Comparison of ENCODE assay signal across 8 cellular contexts in genomic region chr5:150358261-150359095, GRCh38. TPM values are rescaled to one million over a fixed set of nuclear protein-coding genes. Genes with fewer than 3 reads are reported as not detected.
DNase-seq lines count a peak whose midpoint lies in the region; ATAC-seq and TF ChIP-seq lines count a peak whose summit lies in the region.

No MANE protein-coding gene starts in this region.

- TF ChIP-seq CTCF in WTC11 (IDR thresholded peaks at IDR 0.05) = no peak

- H3K36me3 Mint-ChIP-seq in activated CD4-positive, alpha-beta T cell treated with anti-CD3 and anti-CD28 coated beads, Interleukin-2, amount 10 ng/mL, durations not matched to agents 7 days and 5 days (ENCODE audit: low read depth) = peaks cover 29% of the 10 kb centered on the region
- peaks cover 36% of the 10 kb centered on the region for H3K36me3 Mint-ChIP-seq in WTC11

- CTCF ChIA-PET in activated CD4-positive, alpha-beta T cell treated with anti-CD3 and anti-CD28 coated beads, Interleukin-2, amount 10 ng/mL, durations not matched to agents 7 days and 5 days (lab: Charles Lee) = interaction anchor here (1.0 to 1.5 kb wide), 6 partner anchors 25 to 424 kb away, joined by 3 to 5 read pairs (median 4); partner anchors contain the start of gene RPS14
- CTCF ChIA-PET in WTC11 (lab: Charles Lee) = interaction anchor here (1.0 to 2.3 kb wide), 5 partner anchors 56 to 506 kb away, joined by 3 to 11 read pairs (median 4); partner anchors contain the start of gene ARSI

- H3K4me1 Mint-ChIP-seq in activated CD4-positive, alpha-beta T cell treated with anti-CD3 and anti-CD28 coated beads, Interleukin-2, amount 10 ng/mL, durations not matched to agents 7 days and 5 days = peaks cover 42% of the 10 kb centered on the region
- peaks cover 17% of the 10 kb centered on the region for H3K4me1 Mint-ChIP-seq in WTC11

- no peaks in the 10 kb centered on the region for H3K9me3 Mint-ChIP-seq in activated CD4-positive, alpha-beta T cell treated with anti-CD3 and anti-CD28 coated beads, Interleukin-2, amount 10 ng/mL, durations not matched to agents 7 days and 5 days
- no peaks in the 10 kb centered on the region for H3K9me3 Mint-ChIP-seq in WTC11

- H3K27me3 Mint-ChIP-seq in activated CD4-positive, alpha-beta T cell treated with anti-CD3 and anti-CD28 coated beads, Interleukin-2, amount 10 ng/mL, durations not matched to agents 7 days and 5 days = peaks cover 2% of the 10 kb centered on the region
- H3K27me3 Mint-ChIP-seq in WTC11 (ENCODE audit: low read depth) = peaks cover 4% of the 10 kb centered on the region; the same call in 1 of the 2 replicates

- DNase-seq in activated CD4-positive, alpha-beta T cell treated with anti-CD3 and anti-CD28 coated beads, Interleukin-2, amount 10 ng/mL, durations not matched to agents 7 days and 5 days = no peak
- no peak for DNase-seq in activated CD4-positive, alpha-beta T cell treated with anti-CD3 and anti-CD28 coated beads, Interleukin-2, amount 50 U/mL, for 1 hour
- DNase-seq in WTC11 (ENCODE audit: low spot score) (no peak), NCI-H226 (no peak), DMS114 treated with DMSO at 0.1 percent for 48 hours (lab: John Stamatoyannopoulos, UW; ENCODE audit: unreplicated experiment) (no peak), GM03348 (ENCODE audit: low spot score) (no peak)

- no peak for ATAC-seq in WTC11

- H3K9ac ChIP-seq in iPS-18a (ENCODE audit: low read length) = peak overlapping the region; percentile 95
- peak overlapping the region; percentile 63 to 75 for H3K9ac ChIP-seq in stomach smooth muscle (ENCODE audit: low read length in 2 of 2)

- POLR2A ChIA-PET in activated CD4-positive, alpha-beta T cell treated with anti-CD3 and anti-CD28 coated beads, Interleukin-2, amount 10 ng/mL, durations not matched to agents 7 days and 5 days (lab: Charles Lee) = interaction anchor here (0.8 kb wide), 1 partner anchor 54 kb away, joined by 3 read pairs; the partner anchor contains the start of gene CD74
- POLR2A ChIA-PET in WTC11 (lab: Charles Lee) = interaction anchor here (0.5 to 1.6 kb wide), 5 partner anchors 9 to 105 kb away, joined by 3 to 4 read pairs (median 3); no protein-coding TSS in a partner anchor

- peak overlapping the region; percentile 92 for H3K4me3 ChIP-seq in iPS-18a (ENCODE audit: low read length)
- peak overlapping the region; percentile 54 to 85 for H3K4me3 ChIP-seq in stomach smooth muscle (ENCODE audit: low read length in 2 of 2)

- H3K27ac Mint-ChIP-seq in activated CD4-positive, alpha-beta T cell treated with anti-CD3 and anti-CD28 coated beads, Interleukin-2, amount 10 ng/mL, durations not matched to agents 7 days and 5 days = peak overlapping the region; percentile 92
- H3K27ac Mint-ChIP-seq in WTC11 = peak overlapping the region; percentile 83

- peak overlapping the region; percentile 87 for H3K4me3 Mint-ChIP-seq in activated CD4-positive, alpha-beta T cell treated with anti-CD3 and anti-CD28 coated beads, Interleukin-2, amount 10 ng/mL, durations not matched to agents 7 days and 5 days
- H3K4me3 Mint-ChIP-seq in WTC11 = peak overlapping the region; percentile 91

- H3K36me3 ChIP-seq in iPS-18a (ENCODE audit: control insufficient read depth, low read depth, low read length) (peaks cover 36% of the 10 kb centered on the region), stomach smooth muscle (ENCODE audit: control insufficient read depth in 2 of 2, insufficient read depth in 2 of 2, low read length in 2 of 2) (peaks cover 10 to 30% of the 10 kb centered on the region in 2 donors)

- H3K27ac ChIP-seq in iPS-18a (ENCODE audit: low read length) (peak overlapping the region; percentile 40), stomach smooth muscle (ENCODE audit: low read length) (no peak overlapping the region)

- H3K4me1 ChIP-seq in iPS-18a (ENCODE audit: control insufficient read depth, low read depth, low read length) (peaks cover 4% of the 10 kb centered on the region), stomach smooth muscle (ENCODE audit: control insufficient read depth, insufficient read depth, low read length) (peaks cover 19% of the 10 kb centered on the region)

- H3K27me3 ChIP-seq in iPS-18a (ENCODE audit: control insufficient read depth, insufficient read depth, low read length) (no peaks in the 10 kb centered on the region), stomach smooth muscle (ENCODE audit: control insufficient read depth in 1 of 2, insufficient read depth in 2 of 2, low read length in 2 of 2) (no peaks in the 10 kb centered on the region)

- no peaks in the 10 kb centered on the region for H3K9me3 ChIP-seq in iPS-18a (ENCODE audit: control insufficient read depth, low read depth, low read length)
- no peaks in the 10 kb centered on the region for H3K9me3 ChIP-seq in stomach smooth muscle (ENCODE audit: control insufficient read depth in 2 of 2, low read length in 2 of 2)

TF ChIP-seq in WTC11, 78 proteins besides CTCF, POLR2A, EP300 and RAD21:
- TF ChIP-seq ELF4 (CRISPR knock-in tag; IDR thresholded peaks at IDR 0.05; ENCODE audit: low read depth) = 0 out of 2 replicates have a peak, but pooled peaks have one; percentile 11
- peak; percentile 58; the same call in 1 of the 2 replicates for TF ChIP-seq ZNF121 (CRISPR knock-in tag; IDR thresholded peaks at IDR 0.05)
- TF ChIP-seq KAT7 (CRISPR knock-in tag; IDR thresholded peaks at IDR 0.05; ENCODE audit: borderline replicate concordance) = no peak

RNA-seq across cellular contexts. Expression of gene TCOF1, which starts 1.0 kb away (rescaled TPM):
- 10 to 100 TPM; 69.6 to 72.2 TPM for total RNA-seq in activated CD4-positive, alpha-beta T cell treated with anti-CD3 and anti-CD28 coated beads, Interleukin-2, amount 10 ng/mL, durations not matched to agents 7 days and 5 days
- total RNA-seq in WTC11 (2021) = 130 to 174 TPM (median 133 TPM) in 3 replicates

RNA-seq across cellular contexts. Expression of gene CD74, which starts 54.2 kb away (rescaled TPM):
- 100 to 1,000 TPM; 462 to 507 TPM for total RNA-seq in activated CD4-positive, alpha-beta T cell treated with anti-CD3 and anti-CD28 coated beads, Interleukin-2, amount 10 ng/mL, durations not matched to agents 7 days and 5 days
- 28.2 to 47.6 TPM (median 44.3 TPM) in 3 replicates for total RNA-seq in WTC11 (2021)

RNA-seq across cellular contexts. Expression of gene ARSI, which starts 55.8 kb away (rescaled TPM):
- total RNA-seq in activated CD4-positive, alpha-beta T cell treated with anti-CD3 and anti-CD28 coated beads, Interleukin-2, amount 10 ng/mL, durations not matched to agents 7 days and 5 days = not detected
- total RNA-seq in WTC11 (2021) = 5.9 to 6.9 TPM (median 6.6 TPM) in 3 replicates
